22 cellular contexts compared by ENCODE assay signal in the genomic region with DNA sequence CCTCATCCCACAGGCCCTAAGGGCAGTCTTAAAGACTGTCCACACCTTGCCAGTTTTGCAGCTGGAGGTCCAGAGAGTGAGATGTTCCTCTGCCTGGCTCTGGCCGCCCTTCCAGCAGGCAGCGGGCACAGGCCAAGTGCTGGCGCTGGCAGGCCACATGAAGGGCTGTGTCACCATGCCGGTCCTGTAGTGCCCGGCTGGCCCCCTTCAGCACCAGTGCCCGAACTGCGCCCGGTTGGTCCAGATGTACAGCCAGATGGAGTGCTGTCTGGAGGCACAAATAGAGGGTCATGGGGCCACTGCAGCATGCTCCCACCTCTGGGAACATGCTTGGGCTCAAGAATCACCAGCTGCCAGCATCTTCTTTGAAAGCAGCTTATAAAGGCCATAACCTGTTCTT. TPM values are rescaled to one million over a fixed set of nuclear protein-coding genes. Genes with fewer than 3 reads are reported as not detected.
DNase-seq lines count a peak whose midpoint lies in the region; ATAC-seq and TF ChIP-seq lines count a peak whose summit lies in the region.
"Had no signal": no experiment of that assay in that cellular context is flagged by ENCODE, and none has a peak within 500 bp of the region (broad histone marks: within the 10 kb centered on the region; RNA-seq: fewer than 3 reads in every experiment).

No MANE protein-coding gene starts in this region.

- H3K36me3 ChIP-seq in OCI-LY7 (ENCODE audit: insufficient read depth, low read length): peaks cover 57% of the 10 kb centered on the region
- peaks cover 14 to 49% of the 10 kb centered on the region in 2 donors for H3K36me3 ChIP-seq in neuronal stem cell (replicated peaks in 1 of 2; ENCODE audit: control insufficient read depth in 2 of 2, insufficient read depth in 2 of 2, low read length in 2 of 2)
- H3K36me3 ChIP-seq: breast epithelium, uterus had no signal

- H2AK5ac ChIP-seq in neuronal stem cell (ENCODE audit: low read depth, low read length): no peak overlapping the region

- H2BK5ac ChIP-seq in neuronal stem cell (ENCODE audit: low read length): no peak overlapping the region

- H2AFZ ChIP-seq in OCI-LY7 (ENCODE audit: low read length) (no peak overlapping the region), neuronal stem cell (ENCODE audit: low read length) (no peak overlapping the region)

- no CpG with 5 or more reads among the region's 8 CpGs for WGBS in neuronal stem cell (ENCODE audit: extremely low coverage in 2 of 2, insufficient read length in 2 of 2, insufficient replicate concordance in 1 of 2), 2 donors

- H3K27me3 ChIP-seq in neuronal stem cell (ENCODE audit: control insufficient read depth in 3 of 3, insufficient read depth in 3 of 3, low read depth in 1 of 3, low read length in 3 of 3): no peaks in the 10 kb centered on the region
- H3K27me3 ChIP-seq: breast epithelium, heart left ventricle, uterus had no signal

- H3K4ac ChIP-seq in neuronal stem cell (ENCODE audit: low read length): no peak overlapping the region

- no peak overlapping the region for H3K9ac ChIP-seq in neuronal stem cell (ENCODE audit: low read depth, low read length, poor library complexity)

- no peak for TF ChIP-seq CTCF in OCI-LY7 (conservative IDR thresholded peaks at IDR 0.05; ENCODE audit: low read length)

- H3K36me3 Mint-ChIP-seq in activated CD4-positive, alpha-beta T cell treated with anti-CD3 and anti-CD28 coated beads, Interleukin-2, amount 10 ng/mL, durations not matched to agents 24 days and 14 days (ENCODE audit: low read depth): peaks cover 56% of the 10 kb centered on the region

- no peaks in the 10 kb centered on the region for H3K9me3 Mint-ChIP-seq in activated CD4-positive, alpha-beta T cell treated with anti-CD3 and anti-CD28 coated beads, Interleukin-2, amount 10 ng/mL, durations not matched to agents 24 days and 14 days
- H3K9me3 Mint-ChIP-seq: activated naive CD4-positive, alpha-beta T cell treated with anti-CD3 and anti-CD28 coated beads, Interleukin-2, amount 50 U/mL, for 24 hours; CD4-positive, CD25-positive, alpha-beta regulatory T cell; nephron had no signal

- H3K4me3 ChIP-seq in OCI-LY7 (ENCODE audit: low read depth, low read length, poor library complexity, severe bottlenecking): no peak overlapping the region
- H3K4me3 ChIP-seq in neuronal stem cell (ENCODE audit: low read length in 2 of 2): no peak overlapping the region
- H3K4me3 ChIP-seq: breast epithelium, uterus had no signal

- no peak overlapping the region for H4K8ac ChIP-seq in neuronal stem cell (ENCODE audit: low read depth, low read length)

- H3K9me3 ChIP-seq in OCI-LY7 (ENCODE audit: low read length) (no peaks in the 10 kb centered on the region), neuronal stem cell (replicated peaks in 1 of 2; ENCODE audit: control insufficient read depth in 2 of 2, insufficient read depth in 1 of 2, low read depth in 1 of 2, low read length in 2 of 2) (no peaks in the 10 kb centered on the region)
- H3K9me3 ChIP-seq: breast epithelium, heart left ventricle, uterus had no signal

- H4K20me1 ChIP-seq in OCI-LY7 (ENCODE audit: insufficient read depth, low read length): no peaks in the 10 kb centered on the region

- intact Hi-C loops in activated CD4-positive, alpha-beta T cell treated with anti-CD3 and anti-CD28 coated beads, Interleukin-2, amount 10 ng/mL, durations not matched to agents 24 days and 14 days (cut with micrococcal nuclease): no loop called here
- intact Hi-C loops in OCI-LY7 (cut with micrococcal nuclease; ENCODE audit: unreplicated experiment): no loop called here

- no peak overlapping the region for H3K14ac ChIP-seq in neuronal stem cell (ENCODE audit: low read length)

- no peak for DNase-seq in activated CD4-positive, alpha-beta T cell treated with anti-CD3 and anti-CD28 coated beads, Interleukin-2, amount 10 ng/mL, durations not matched to agents 24 days and 14 days
- no peak for DNase-seq in activated CD4-positive, alpha-beta T cell treated with anti-CD3 and anti-CD28 coated beads for 48 hours
- DNase-seq in OCI-LY7 (ENCODE audit: low spot score) (no peak), neuronal stem cell (ENCODE audit: low spot score) (no peak)
- DNase-seq: activated CD4-positive, alpha-beta T cell treated with anti-CD3 and anti-CD28 coated beads for 1 hour; activated CD8-positive, alpha-beta memory T cell treated with anti-CD3 and anti-CD28 coated beads, Interleukin-2, amount 50 U/mL, for 4 hours; CD4-positive, CD25-positive, alpha-beta regulatory T cell; effector CD4-positive, alpha-beta T cell; NCI-H1930; NCI-H446; OCI-M1; SIG-M5; uterus had no signal

- H3K4me1 ChIP-seq in OCI-LY7 (ENCODE audit: insufficient read depth, low read length, poor library complexity, severe bottlenecking): peaks cover 62% of the 10 kb centered on the region
- H3K4me1 ChIP-seq in neuronal stem cell (ENCODE audit: control insufficient read depth in 2 of 2, insufficient read depth in 1 of 2, low read depth in 1 of 2, low read length in 2 of 2): peaks cover 20 to 23% of the 10 kb centered on the region in 2 donors

- H4K91ac ChIP-seq in neuronal stem cell (ENCODE audit: low read depth, low read length, poor library complexity): no peak overlapping the region

- H3K4me2 ChIP-seq in OCI-LY7 (ENCODE audit: low read length): peak overlapping the region; percentile 96
- H3K4me2 ChIP-seq in neuronal stem cell (ENCODE audit: insufficient read depth, low read length, poor library complexity, severe bottlenecking): no peak overlapping the region

- CTCF ChIA-PET in OCI-LY7 (lab: Charles Lee; ENCODE audit: unreplicated experiment): interaction anchor here (1.5 kb wide), 1 partner anchor 37 kb away, joined by 4 read pairs; no protein-coding TSS in a partner anchor

- H3K27ac ChIP-seq in OCI-LY7 (ENCODE audit: low read depth, low read length, poor library complexity, severe bottlenecking) (peak overlapping the region; percentile 85), neuronal stem cell (replicated peaks; ENCODE audit: low read length) (no peak overlapping the region)
- H3K27ac ChIP-seq: breast epithelium, uterus had no signal

- H2BK12ac ChIP-seq in neuronal stem cell (ENCODE audit: low read length): no peak overlapping the region

- H3K23ac ChIP-seq in neuronal stem cell (ENCODE audit: low read depth, low read length, poor library complexity): peak overlapping the region; percentile 37

- peaks cover 2% of the 10 kb centered on the region for H3K79me1 ChIP-seq in neuronal stem cell (ENCODE audit: low read depth, low read length)

- H2BK15ac ChIP-seq in neuronal stem cell (ENCODE audit: low read length): no peak overlapping the region

- BruUV-seq in OCI-LY7 (replicated peaks; lab: Mats Ljungman, UMichigan): no TSS peak

- H3K18ac ChIP-seq in neuronal stem cell (ENCODE audit: low read length): no peak overlapping the region

- H3K79me2 ChIP-seq in OCI-LY7 (ENCODE audit: insufficient read depth, low read depth, low read length): peaks cover 41% of the 10 kb centered on the region

- ATAC-seq in HG02763 (IDR thresholded peaks at IDR 0.05; ENCODE audit: unreplicated experiment) (no peak), GM19023 (IDR thresholded peaks at IDR 0.05; ENCODE audit: unreplicated experiment) (no peak)
- ATAC-seq: heart left ventricle had no signal

- POLR2A ChIA-PET in OCI-LY7 (lab: Charles Lee): interaction anchor here (0.6 to 4.3 kb wide), 5 partner anchors 14 to 764 kb away, joined by 3 to 22 read pairs (median 3); a partner anchor contains a TSS

- H3K27me3 Mint-ChIP-seq in activated CD4-positive, alpha-beta T cell treated with anti-CD3 and anti-CD28 coated beads, Interleukin-2, amount 10 ng/mL, durations not matched to agents 24 days and 14 days: no peaks in the 10 kb centered on the region
- H3K27me3 Mint-ChIP-seq: activated naive CD4-positive, alpha-beta T cell treated with anti-CD3 and anti-CD28 coated beads, Interleukin-2, amount 50 U/mL, for 24 hours had no signal

- no peak overlapping the region for H3K4me3 Mint-ChIP-seq in activated CD4-positive, alpha-beta T cell treated with anti-CD3 and anti-CD28 coated beads, Interleukin-2, amount 10 ng/mL, durations not matched to agents 24 days and 14 days

- H3K4me1 Mint-ChIP-seq in activated CD4-positive, alpha-beta T cell treated with anti-CD3 and anti-CD28 coated beads, Interleukin-2, amount 10 ng/mL, durations not matched to agents 24 days and 14 days: peaks cover 52% of the 10 kb centered on the region

- no peaks in the 10 kb centered on the region for H3K9me2 ChIP-seq in OCI-LY7 (ENCODE audit: insufficient read depth, low read length)

- peak overlapping the region; percentile 97 for H3K27ac Mint-ChIP-seq in activated CD4-positive, alpha-beta T cell treated with anti-CD3 and anti-CD28 coated beads, Interleukin-2, amount 10 ng/mL, durations not matched to agents 24 days and 14 days

- no peak overlapping the region for H2BK120ac ChIP-seq in neuronal stem cell (ENCODE audit: low read depth, low read length)

RNA-seq across cellular contexts. Expression of a gene that starts 3.8 kb away (rescaled TPM):
- 27.6 and 28.2 TPM in 2 replicates for total RNA-seq in activated CD4-positive, alpha-beta T cell treated with anti-CD3 and anti-CD28 coated beads, Interleukin-2, amount 10 ng/mL, durations not matched to agents 24 days and 14 days
- 27.5 and 43.1 TPM in 2 replicates for total RNA-seq in OCI-LY7 (2014; rRNA removed; shearing (Covaris generic))
- 22.4 and 24.8 TPM in 2 replicates for total RNA-seq in OCI-LY7 (2022)
- polyA plus RNA-seq in neuronal stem cell (2013, experiment 1 of 2): 9.5 TPM
- polyA plus RNA-seq in neuronal stem cell (2013, experiment 2 of 2): 9.0 TPM

RNA-seq across cellular contexts. Expression of a gene that starts 4.3 kb away (rescaled TPM):
- total RNA-seq in activated CD4-positive, alpha-beta T cell treated with anti-CD3 and anti-CD28 coated beads, Interleukin-2, amount 10 ng/mL, durations not matched to agents 24 days and 14 days: 25.3 and 28.0 TPM in 2 replicates
- total RNA-seq in OCI-LY7 (2014; rRNA removed; shearing (Covaris generic)): 10.1 and 13.9 TPM in 2 replicates
- 15.3 and 16.5 TPM in 2 replicates for total RNA-seq in OCI-LY7 (2022)
- 42.4 TPM for polyA plus RNA-seq in neuronal stem cell (2013, experiment 1 of 2)
- 41.6 TPM for polyA plus RNA-seq in neuronal stem cell (2013, experiment 2 of 2)

RNA-seq across cellular contexts. Expression of a gene that starts 8.7 kb away (rescaled TPM):
- total RNA-seq in activated CD4-positive, alpha-beta T cell treated with anti-CD3 and anti-CD28 coated beads, Interleukin-2, amount 10 ng/mL, durations not matched to agents 24 days and 14 days: 0.07 TPM in 1 of 2 replicates, not detected in the other
- not detected in 2 replicates for total RNA-seq in OCI-LY7 (2014; rRNA removed; shearing (Covaris generic))
- 0.07 and 0.15 TPM in 2 replicates for total RNA-seq in OCI-LY7 (2022)
- polyA plus RNA-seq in neuronal stem cell (2013, experiment 1 of 2): 3.9 TPM
- polyA plus RNA-seq in neuronal stem cell (2013, experiment 2 of 2): 3.6 TPM
- total RNA-seq: CD4-positive, CD25-positive, alpha-beta regulatory T cell; renal cortical epithelial cell had no signal
- polyA plus RNA-seq: CD4-positive, CD25-positive, alpha-beta regulatory T cell; fibroblast of lung; keratinocyte had no signal

RNA-seq across cellular contexts. Expression of a gene that starts 14.7 kb away (rescaled TPM):
- total RNA-seq in activated CD4-positive, alpha-beta T cell treated with anti-CD3 and anti-CD28 coated beads, Interleukin-2, amount 10 ng/mL, durations not matched to agents 24 days and 14 days: 2,450 and 2,479 TPM in 2 replicates
- 911 and 1,004 TPM in 2 replicates for total RNA-seq in OCI-LY7 (2014; rRNA removed; shearing (Covaris generic))
- 1,055 and 1,282 TPM in 2 replicates for total RNA-seq in OCI-LY7 (2022)
- 1,143 TPM for polyA plus RNA-seq in neuronal stem cell (2013, experiment 1 of 2)
- polyA plus RNA-seq in neuronal stem cell (2013, experiment 2 of 2): 1,131 TPM

RNA-seq across cellular contexts. Expression of a gene that starts 38.2 kb away (rescaled TPM):
- total RNA-seq in activated CD4-positive, alpha-beta T cell treated with anti-CD3 and anti-CD28 coated beads, Interleukin-2, amount 10 ng/mL, durations not matched to agents 24 days and 14 days: 139 and 144 TPM in 2 replicates
- total RNA-seq in OCI-LY7 (2014; rRNA removed; shearing (Covaris generic)): 51.5 and 52.6 TPM in 2 replicates
- 54.1 and 64.6 TPM in 2 replicates for total RNA-seq in OCI-LY7 (2022)
- polyA plus RNA-seq in neuronal stem cell (2013, experiment 1 of 2): 101 TPM
- polyA plus RNA-seq in neuronal stem cell (2013, experiment 2 of 2): 102 TPM
